In genomic region chr1:15394261-15394543, GRCh38 we compare ENCODE assay signal across 1 cellular context.
TF ChIP-seq lines count a peak whose summit lies in the region.

No MANE protein-coding gene starts in this region.

TF ChIP-seq in GM23338, 12 proteins besides CTCF, POLR2A, EP300 and RAD21:
- no peak for TF ChIP-seq ZNF462 (CRISPR knock-in tag; IDR thresholded peaks at IDR 0.05)
- no peak for TF ChIP-seq NANOG (IDR thresholded peaks at IDR 0.05; ENCODE audit: borderline replicate concordance)
- TF ChIP-seq ETS1 (IDR thresholded peaks at IDR 0.05): no peak
- TF ChIP-seq REST (IDR thresholded peaks at IDR 0.05; ENCODE audit: unreplicated experiment): no peak
- TF ChIP-seq CREB1 (CRISPR knock-in tag; IDR thresholded peaks at IDR 0.05; ENCODE audit: low read depth): no peak
